In genomic region chr1:23563003-23563402, GRCh38 we compare ENCODE assay signal across 10 cellular contexts. TPM values are rescaled to one million over a fixed set of nuclear protein-coding genes. Genes with fewer than 3 reads are reported as not detected.
DNase-seq lines count a peak whose midpoint lies in the region; ATAC-seq and TF ChIP-seq lines count a peak whose summit lies in the region.
"Had no signal": no experiment of that assay in that cellular context is flagged by ENCODE, and none has a peak within 500 bp of the region (broad histone marks: within the 10 kb centered on the region; RNA-seq: fewer than 3 reads in every experiment).

No MANE protein-coding gene starts in this region.

- H3K9me3 Mint-ChIP-seq in naive thymus-derived CD4-positive, alpha-beta T cell, result peaks cover 0 to 1% (median 0%) of the 10 kb centered on the region in 11 donors
- H3K9me3 Mint-ChIP-seq: activated naive CD4-positive, alpha-beta T cell treated with anti-CD3 and anti-CD28 coated beads for 36 hours had no signal

- H3K4me3 ChIP-seq in heart left ventricle (peak overlapping the region in 6 of 12 donors; percentile 1 to 80 (median 46)), colonic mucosa (no peak overlapping the region), urinary bladder (ENCODE audit: low read depth, low read length) (no peak overlapping the region)
- no peak overlapping the region for H3K4me3 ChIP-seq in naive thymus-derived CD4-positive, alpha-beta T cell (ENCODE audit: low read length)

- H3K27me3 ChIP-seq in heart left ventricle (no peaks in the 10 kb centered on the region), colonic mucosa (no peaks in the 10 kb centered on the region)
- H3K27me3 ChIP-seq in naive thymus-derived CD4-positive, alpha-beta T cell (ENCODE audit: control insufficient read depth in 2 of 2, insufficient read depth in 2 of 2, low read length in 2 of 2), result no peaks in the 10 kb centered on the region
- H3K27me3 ChIP-seq: BE2C had no signal

- TF ChIP-seq CTCF in heart left ventricle (IDR thresholded peaks at IDR 0.05) (no peak), colonic mucosa (IDR thresholded peaks at IDR 0.05) (no peak)

- DNase-seq in heart left ventricle, result no peak
- no peak for DNase-seq in Right ventricle myocardium inferior (ENCODE audit: missing footprints)
- no peak for DNase-seq in colonic mucosa
- DNase-seq in naive thymus-derived CD4-positive, alpha-beta T cell, result no peak
- DNase-seq in central memory CD4-positive, alpha-beta T cell, result no peak

- peaks cover 0 to 8% (median 1%) of the 10 kb centered on the region in 9 donors for H3K36me3 ChIP-seq in heart left ventricle
- H3K36me3 ChIP-seq in colonic mucosa, result no peaks in the 10 kb centered on the region
- H3K36me3 ChIP-seq in naive thymus-derived CD4-positive, alpha-beta T cell (ENCODE audit: control insufficient read depth in 2 of 3, insufficient read depth in 3 of 3, low read length in 3 of 3), result peaks cover 0 to 10% (median 0%) of the 10 kb centered on the region in 3 experiments
- no peaks in the 10 kb centered on the region for H3K36me3 ChIP-seq in urinary bladder (ENCODE audit: insufficient read depth)

- H3K27me3 Mint-ChIP-seq in naive thymus-derived CD4-positive, alpha-beta T cell, result peaks cover 0 to 78% (median 0%) of the 10 kb centered on the region in 5 donors

- H3K27ac Mint-ChIP-seq in naive thymus-derived CD4-positive, alpha-beta T cell, result peak overlapping the region in 6 of 9 donors; percentile 12 to 96 (median 67)
- H3K27ac Mint-ChIP-seq: activated naive CD4-positive, alpha-beta T cell treated with anti-CD3 and anti-CD28 coated beads for 36 hours had no signal

- H3K9me3 ChIP-seq in heart left ventricle, result no peaks in the 10 kb centered on the region
- no peaks in the 10 kb centered on the region for H3K9me3 ChIP-seq in colonic mucosa
- H3K9me3 ChIP-seq in naive thymus-derived CD4-positive, alpha-beta T cell (ENCODE audit: control insufficient read depth in 2 of 3, low read length in 3 of 3), result no peaks in the 10 kb centered on the region
- H3K9me3 ChIP-seq: BE2C had no signal

- peaks cover 0 to 4% (median 0%) of the 10 kb centered on the region in 5 donors for H3K36me3 Mint-ChIP-seq in naive thymus-derived CD4-positive, alpha-beta T cell

- POLR2A ChIA-PET in naive thymus-derived CD4-positive, alpha-beta T cell (lab: Charles Lee), result interaction anchor here (0.7 to 57.7 kb wide), 6 partner anchors 10 to 76 kb away, joined by 3 to 1267 read pairs (median 4); no protein-coding TSS in a partner anchor

- peak overlapping the region; percentile 29 to 66 (median 48) for H3K4me3 Mint-ChIP-seq in naive thymus-derived CD4-positive, alpha-beta T cell

- H3K4me1 Mint-ChIP-seq in naive thymus-derived CD4-positive, alpha-beta T cell, result peaks cover 29 to 68% (median 59%) of the 10 kb centered on the region in 7 donors

- peak overlapping the region; percentile 83 to 97 (median 94) for H3K27ac ChIP-seq in heart left ventricle
- peak overlapping the region; percentile 83 for H3K27ac ChIP-seq in colonic mucosa
- H3K27ac ChIP-seq in naive thymus-derived CD4-positive, alpha-beta T cell (ENCODE audit: low read depth, low read length), result no peak overlapping the region
- peak overlapping the region; percentile 88 for H3K27ac ChIP-seq in urinary bladder (ENCODE audit: low read depth)

- ATAC-seq in heart left ventricle, result no peak
- no peak for ATAC-seq in Right ventricle myocardium inferior
- no peak for ATAC-seq in naive thymus-derived CD4-positive, alpha-beta T cell
- no peak for ATAC-seq in GM21717 (IDR thresholded peaks at IDR 0.05; ENCODE audit: unreplicated experiment)
- ATAC-seq in HG03045 (IDR thresholded peaks at IDR 0.05; ENCODE audit: unreplicated experiment), result no peak

- no peak overlapping the region for H3K9ac ChIP-seq in colonic mucosa (ENCODE audit: low read depth in 2 of 2, low read length in 2 of 2)

- CTCF ChIA-PET in naive thymus-derived CD4-positive, alpha-beta T cell (lab: Charles Lee), result interaction anchor here (25.8 kb wide), 1 partner anchor 70 kb away, joined by 643 read pairs; no protein-coding TSS in a partner anchor

- WGBS in heart left ventricle, 4 donors, result 62 to 82% (median 67%) methylated on average over 9 of the region's 9 CpGs
- WGBS in urinary bladder, result 57% methylated on average over 9 of the region's 9 CpGs

- H3K4me1 ChIP-seq in heart left ventricle, result peaks cover 4 to 67% (median 44%) of the 10 kb centered on the region in 12 donors
- peaks cover 17% of the 10 kb centered on the region for H3K4me1 ChIP-seq in colonic mucosa
- peaks cover 6 to 22% of the 10 kb centered on the region in 2 donors for H3K4me1 ChIP-seq in naive thymus-derived CD4-positive, alpha-beta T cell (ENCODE audit: control insufficient read depth in 2 of 2, insufficient read depth in 2 of 2, low read length in 2 of 2)
- H3K4me1 ChIP-seq in urinary bladder (ENCODE audit: insufficient read depth), result peaks cover 3% of the 10 kb centered on the region

- no peak for TF ChIP-seq POLR2A in heart left ventricle (IDR thresholded peaks at IDR 0.05)

- intact Hi-C loops in heart left ventricle (cut with DNase I), result no loop called here
- intact Hi-C loops in Right ventricle myocardium inferior (cut with DNase I), result no loop called here
- intact Hi-C loops in colonic mucosa (cut with DNase I), result no loop called here
- intact Hi-C loops in naive thymus-derived CD4-positive, alpha-beta T cell (cut with micrococcal nuclease), result no loop called here

RNA-seq across cellular contexts. Expression of gene ID3, which starts 3.7 kb away (rescaled TPM):
- total RNA-seq in heart left ventricle (100 to 1,000 TPM in 3 of 9 donors, 10 to 100 TPM in 6; 57.5 to 185 (median 91.0) TPM), Right ventricle myocardium inferior (90.3 TPM), colonic mucosa (100 to 1,000 TPM; 106 to 221 TPM), urinary bladder (152 TPM)
- polyA plus RNA-seq in heart left ventricle (100 to 1,000 TPM in 1 of 2 donors, 10 to 100 TPM in 1; 55.3 to 153 TPM), urinary bladder (299 TPM)
- total RNA-seq in naive thymus-derived CD4-positive, alpha-beta T cell, result 10 to 100 TPM; 14.8 to 89.4 (median 34.1) TPM
- polyA plus RNA-seq in naive thymus-derived CD4-positive, alpha-beta T cell, result 10 to 100 TPM; 13.0 to 28.3 TPM

RNA-seq across cellular contexts. Expression of gene E2F2, which starts 32.0 kb away (rescaled TPM):
- total RNA-seq in heart left ventricle (1 to 10 TPM in 1 of 9 donors, under 1 TPM in 7, not detected in 1; 0.07 to 2.7 (median 0.21) TPM), Right ventricle myocardium inferior (0.76 TPM), colonic mucosa (10 to 100 TPM in 1 of 2 donors, 1 to 10 TPM in 1; 8.2 to 32.9 TPM), urinary bladder (2.9 TPM)
- polyA plus RNA-seq in heart left ventricle (under 1 TPM; 0.04 to 0.12 TPM), urinary bladder (0.08 TPM)
- total RNA-seq in naive thymus-derived CD4-positive, alpha-beta T cell, result 10 to 100 TPM in 1 of 5 experiments, 1 to 10 TPM in 1, under 1 TPM in 2, not detected in 1; 0.14 to 65.7 (median 2.5) TPM
- not detected for polyA plus RNA-seq in naive thymus-derived CD4-positive, alpha-beta T cell
